25 cellular contexts compared by ENCODE assay signal in genomic region chr18:46226461-46226860, GRCh38.
DNase-seq lines count a peak whose midpoint lies in the region; ATAC-seq, FAIRE-seq and TF ChIP-seq lines count a peak whose summit lies in the region.
"Had no signal": no experiment of that assay in that cellular context is flagged by ENCODE, and none has a peak within 500 bp of the region (broad histone marks: within the 10 kb centered on the region; RNA-seq: fewer than 3 reads in every experiment).

No MANE protein-coding gene starts in this region.

- no peaks in the 10 kb centered on the region for H3K79me2 ChIP-seq in trophoblast cell (ENCODE audit: control insufficient read depth, insufficient read depth, low read length, poor library complexity)

- H3K14ac ChIP-seq in trophoblast cell (ENCODE audit: low read length), result no peak overlapping the region

- H3K4me3 Mint-ChIP-seq in CD4-positive, alpha-beta T cell, result no peak overlapping the region
- H3K4me3 Mint-ChIP-seq: effector memory CD8-positive, alpha-beta T cell; immature natural killer cell; neural progenitor cell; WTC11 had no signal

- CTCF ChIA-PET in CD4-positive, alpha-beta T cell (lab: Charles Lee), result interaction anchor here (0.7 to 1.7 kb wide), 2 partner anchors 10 to 53 kb away, joined by 3 to 8 read pairs; a partner anchor contains a TSS

- peaks cover 90% of the 10 kb centered on the region for H3K4me1 Mint-ChIP-seq in CD4-positive, alpha-beta T cell (ENCODE audit: low read depth)

- no peak overlapping the region for H3K4ac ChIP-seq in trophoblast cell (ENCODE audit: low read depth, low read length)

- H3K27me3 ChIP-seq in CD4-positive, alpha-beta T cell (ENCODE audit: control insufficient read depth, insufficient read depth, low read length), result no peaks in the 10 kb centered on the region
- H3K27me3 ChIP-seq in trophoblast cell (ENCODE audit: insufficient read depth, low read length) (no peaks in the 10 kb centered on the region), vagina (no peaks in the 10 kb centered on the region)
- H3K27me3 ChIP-seq: BLaER1 treated with 17β-estradiol and CSF1 and Interleukin-3, amounts not matched to agents 10 nM and 100 nM; esophagus muscularis mucosa; heart right ventricle; neural progenitor cell; stomach; upper lobe of right lung had no signal

- no peak overlapping the region for H2BK12ac ChIP-seq in trophoblast cell (ENCODE audit: low read length)

- ATAC-seq in CD4-positive, alpha-beta T cell (ENCODE audit: poor library complexity), result no peak
- ATAC-seq: effector memory CD8-positive, alpha-beta T cell; heart right ventricle; upper lobe of right lung; WTC11 had no signal

- H3K23ac ChIP-seq in trophoblast cell (ENCODE audit: low read length), result no peak overlapping the region

- no peak overlapping the region for H2BK5ac ChIP-seq in trophoblast cell (ENCODE audit: low read depth, low read length, poor library complexity)

- H3K36me3 Mint-ChIP-seq in CD4-positive, alpha-beta T cell (ENCODE audit: low read depth), result peaks cover 35% of the 10 kb centered on the region
- H3K36me3 Mint-ChIP-seq: immature natural killer cell, WTC11 had no signal

- H3K27ac ChIP-seq in CD4-positive, alpha-beta T cell (ENCODE audit: low read depth, low read length), result no peak overlapping the region
- H3K27ac ChIP-seq in trophoblast cell (ENCODE audit: low read depth, low read length), result no peak overlapping the region
- no peak overlapping the region for H3K27ac ChIP-seq in vagina
- H3K27ac ChIP-seq: BLaER1 treated with 17β-estradiol and CSF1 and Interleukin-3, amounts not matched to agents 10 nM and 100 nM; esophagus muscularis mucosa; heart right ventricle; neural progenitor cell; stomach; upper lobe of right lung had no signal

- H3K9me3 ChIP-seq in CD4-positive, alpha-beta T cell (ENCODE audit: control insufficient read depth, low read length), result no peaks in the 10 kb centered on the region
- H3K9me3 ChIP-seq in trophoblast cell (ENCODE audit: insufficient read depth, low read depth, low read length) (no peaks in the 10 kb centered on the region), vagina (no peaks in the 10 kb centered on the region)
- H3K9me3 ChIP-seq: BLaER1 treated with 17β-estradiol and CSF1 and Interleukin-3, amounts not matched to agents 10 nM and 100 nM; esophagus muscularis mucosa; heart right ventricle; stomach; upper lobe of right lung had no signal

- no peak overlapping the region for H2AFZ ChIP-seq in trophoblast cell (ENCODE audit: insufficient read depth, low read length, poor library complexity)
- H2AFZ ChIP-seq: neural progenitor cell had no signal

- H3K4me2 ChIP-seq in trophoblast cell (ENCODE audit: low read length), result no peak overlapping the region
- H3K4me2 ChIP-seq: BLaER1 treated with 17β-estradiol and CSF1 and Interleukin-3, amounts not matched to agents 10 nM and 100 nM; neural progenitor cell had no signal

- H3K9ac ChIP-seq in trophoblast cell (ENCODE audit: low read length), result no peak overlapping the region
- H3K9ac ChIP-seq: BLaER1 treated with 17β-estradiol and CSF1 and Interleukin-3, amounts not matched to agents 10 nM and 100 nM; neural progenitor cell had no signal

- DNase-seq in CD4-positive, alpha-beta T cell, result no peak
- DNase-seq in HTR-8/SVneo (ENCODE audit: insufficient read length, low spot score) (peak; percentile 8), choroid plexus epithelial cell (ENCODE audit: low read depth) (peak; percentile 75), trophoblast cell (peak; percentile 45 to 86), vagina (ENCODE audit: extremely low spot score in 2 of 2) (no peak), activated gamma-delta T cell (lab: John Stamatoyannopoulos, UW) (no peak), NCI-H2107 (lab: John Stamatoyannopoulos, UW) (no peak), NCI-H146 treated with DMSO at 0.1 percent for 48 hours (lab: John Stamatoyannopoulos, UW; ENCODE audit: unreplicated experiment) (no peak)
- DNase-seq: activated CD4-positive, alpha-beta T cell treated with anti-CD3 and anti-CD28 coated beads, Interleukin-2, amount 50 U/mL, for 48 hours; aorta; effector memory CD8-positive, alpha-beta T cell; H7; heart right ventricle; immature natural killer cell; KG1; NCI-H1048; NCI-H1930; SIG-M5; stimulated activated CD4-positive, alpha-beta T cell treated with anti-CD3 and anti-CD28 coated beads, Interleukin-4, amount 100 ng/mL, for 24 hours; stomach; upper lobe of right lung had no signal

- no peaks in the 10 kb centered on the region for H3K27me3 Mint-ChIP-seq in CD4-positive, alpha-beta T cell
- H3K27me3 Mint-ChIP-seq: effector memory CD8-positive, alpha-beta T cell had no signal

- H3K18ac ChIP-seq in trophoblast cell (ENCODE audit: low read length), result no peak overlapping the region

- H3K36me3 ChIP-seq in trophoblast cell (ENCODE audit: control insufficient read depth in 1 of 2, insufficient read depth in 2 of 2, low read length in 2 of 2) (no peaks in the 10 kb centered on the region), vagina (no peaks in the 10 kb centered on the region)
- H3K36me3 ChIP-seq: esophagus muscularis mucosa, neural progenitor cell, upper lobe of right lung had no signal

- H3K4me1 ChIP-seq in trophoblast cell (ENCODE audit: control insufficient read depth in 1 of 2, insufficient read depth in 2 of 2, low read length in 2 of 2) (no peaks in the 10 kb centered on the region), vagina (peaks cover 10% of the 10 kb centered on the region)
- H3K4me1 ChIP-seq: neural progenitor cell, upper lobe of right lung had no signal

- H3K79me1 ChIP-seq in trophoblast cell (ENCODE audit: low read length), result no peaks in the 10 kb centered on the region

- H2BK120ac ChIP-seq in trophoblast cell (ENCODE audit: insufficient read depth, low read length, poor library complexity), result no peak overlapping the region

- H4K91ac ChIP-seq in trophoblast cell (ENCODE audit: low read depth, low read length), result no peak overlapping the region

- FAIRE-seq in HTR-8/SVneo (lab: Jason Lieb, UNC), result no peak

- POLR2A ChIA-PET in CD4-positive, alpha-beta T cell (lab: Charles Lee), result interaction anchor here (0.9 kb wide), 1 partner anchor 14 kb away, joined by 3 read pairs; no protein-coding TSS in a partner anchor

- TF ChIP-seq CTCF in CD4-positive, alpha-beta T cell (IDR thresholded peaks at IDR 0.05), result no peak
- TF ChIP-seq CTCF in choroid plexus epithelial cell (conservative IDR thresholded peaks at IDR 0.05; ENCODE audit: low read depth, low read length) (no peak), vagina (IDR thresholded peaks at IDR 0.05) (no peak)

- TF ChIP-seq POLR2A in vagina (IDR thresholded peaks at IDR 0.05), result no peak

- H3K27ac Mint-ChIP-seq in CD4-positive, alpha-beta T cell, result peak overlapping the region; percentile 21
- H3K27ac Mint-ChIP-seq: WTC11 had no signal

- H4K8ac ChIP-seq in trophoblast cell (ENCODE audit: low read depth, low read length), result no peak overlapping the region

- no peak overlapping the region for H2AK5ac ChIP-seq in trophoblast cell (ENCODE audit: low read length)

- no CpG with 5 or more reads among the region's 1 CpG for WGBS in trophoblast cell (ENCODE audit: extremely low coverage, insufficient coverage, insufficient read length)

- H3K4me3 ChIP-seq in choroid plexus epithelial cell (ENCODE audit: low read depth, low read length) (no peak overlapping the region), trophoblast cell (ENCODE audit: low read depth, low read length) (no peak overlapping the region), vagina (no peak overlapping the region)
- H3K4me3 ChIP-seq: BLaER1 treated with 17β-estradiol and CSF1 and Interleukin-3, amounts not matched to agents 10 nM and 100 nM; esophagus muscularis mucosa; heart right ventricle; neural progenitor cell; stomach; upper lobe of right lung had no signal

- no peaks in the 10 kb centered on the region for H3K9me3 Mint-ChIP-seq in CD4-positive, alpha-beta T cell
- H3K9me3 Mint-ChIP-seq: effector memory CD8-positive, alpha-beta T cell; immature natural killer cell; neural progenitor cell; WTC11 had no signal

- intact Hi-C loops in CD4-positive, alpha-beta T cell (cut with DNase I, micrococcal nuclease), result no loop called here
- intact Hi-C loops in vagina (cut with DNase I), result no loop called here

- H4K12ac ChIP-seq in trophoblast cell (ENCODE audit: low read depth, low read length), result no peak overlapping the region

Comparison
In these comparisons a context has a peak if more than half of its experiments do, and no peak if none do; other contexts are left out.
1. DNase-seq: peak in HTR-8/SVneo (single experiment), choroid plexus epithelial cell (single experiment) and trophoblast cell (2 of 2); none in CD4-positive, alpha-beta T cell (0 of 10), vagina (0 of 2), activated gamma-delta T cell (single experiment), NCI-H2107 (single experiment) and NCI-H146 treated with DMSO at 0.1 percent for 48 hours (single experiment).